In the genomic region with DNA sequence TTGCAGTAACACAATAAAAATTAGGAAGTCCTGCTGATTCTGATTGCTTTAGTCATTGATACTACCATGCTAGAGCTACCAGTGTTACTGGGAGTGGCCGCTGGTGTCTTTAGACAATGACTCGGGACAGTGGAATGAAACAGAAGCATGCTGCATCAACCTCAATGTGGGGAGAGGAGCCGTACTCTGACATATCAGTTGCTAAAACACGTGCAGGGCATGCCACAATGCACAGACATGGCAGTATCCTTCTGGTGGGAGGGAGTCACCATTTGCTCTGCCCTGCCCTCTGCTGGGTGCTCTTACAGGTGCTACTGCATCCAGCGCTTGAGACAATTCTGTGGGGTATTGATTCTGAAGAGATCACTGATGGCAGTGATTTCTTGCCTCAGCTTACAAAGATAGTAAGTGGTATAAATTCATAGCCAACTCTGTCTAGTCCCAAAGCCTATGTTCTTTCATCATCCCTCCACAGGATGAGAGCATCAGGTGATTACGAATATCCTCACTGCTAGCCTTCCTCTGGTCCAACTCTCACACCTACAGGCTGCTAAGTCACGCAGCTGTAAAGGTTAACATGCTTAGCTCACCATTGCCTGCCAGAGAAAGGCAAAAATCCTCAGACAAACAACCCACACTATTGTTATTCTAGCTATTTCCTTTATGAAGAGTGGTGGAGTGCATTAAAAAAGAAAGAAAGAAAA, we compare ENCODE assay signal across 9 cellular contexts. TPM values are rescaled to one million over a fixed set of nuclear protein-coding genes. Genes with fewer than 3 reads are reported as not detected.
DNase-seq lines count a peak whose midpoint lies in the region.
"Had no signal": no experiment of that assay in that cellular context is flagged by ENCODE, and none has a peak within 500 bp of the region (broad histone marks: within the 10 kb centered on the region; RNA-seq: fewer than 3 reads in every experiment).

No MANE protein-coding gene starts in this region.

- peak; percentile 44 to 57 (median 50) for DNase-seq in CD4-positive, alpha-beta memory T cell
- DNase-seq in GM19238 (ENCODE audit: insufficient read length, low spot score) (peak; percentile 37), HT1080 (ENCODE audit: low read depth) (peak; percentile 81), SK-MEL-5 (ENCODE audit: low read depth, low spot score) (peak; percentile 87), amniotic stem cell (lab: John Stamatoyannopoulos, UW) (peak; percentile 56), iPS-NIHi7 (ENCODE audit: extremely low spot score) (peak; percentile 80), cortex of kidney (lab: John Stamatoyannopoulos, UW) (no peak)
- DNase-seq in stimulated activated CD4-positive, alpha-beta T cell treated with anti-CD3 and anti-CD28 coated beads, TNF-alpha, amount 100 ng/mL, for 24 hours (ENCODE audit: low read depth in 3 of 3) = peak; percentile 11 to 47 (median 14)

- H3K27me3 ChIP-seq in CD4-positive, alpha-beta memory T cell (ENCODE audit: insufficient read depth, low read length) = no peaks in the 10 kb centered on the region

- CTCF ChIA-PET in CD4-positive, alpha-beta memory T cell (lab: Charles Lee; ENCODE audit: partially characterized antibody) = interaction anchor here (1.0 to 6.5 kb wide), 19 partner anchors 8 to 182 kb away, joined by 3 to 43 read pairs (median 7); partner anchors contain the start of genes STX18 and TMEM128

- peaks cover 11 to 35% of the 10 kb centered on the region in 2 donors for H3K36me3 Mint-ChIP-seq in CD4-positive, alpha-beta memory T cell

- POLR2A ChIA-PET in CD4-positive, alpha-beta memory T cell (lab: Charles Lee; ENCODE audit: partially characterized antibody) = interaction anchor here (1.8 kb wide), 1 partner anchor 31 kb away, joined by 7 read pairs; no protein-coding TSS in a partner anchor

- H3K4me3 ChIP-seq in CD4-positive, alpha-beta memory T cell (ENCODE audit: low read length in 2 of 2) = no peak overlapping the region
- H3K4me3 ChIP-seq: thoracic aorta had no signal

- no peaks in the 10 kb centered on the region for H3K27me3 Mint-ChIP-seq in CD4-positive, alpha-beta memory T cell

- intact Hi-C loops in CD4-positive, alpha-beta memory T cell (cut with micrococcal nuclease) = loop anchor here (1.0 to 5.0 kb wide), 5 partner anchors 32 to 178 kb away; no protein-coding TSS in a partner anchor

- peak overlapping the region in 4 of 7 donors; percentile 16 to 51 (median 26) for H3K27ac Mint-ChIP-seq in CD4-positive, alpha-beta memory T cell

- in situ Hi-C loops in SK-MEL-5 (cut with HindIII; ENCODE audit: low pct_unique_long_range_greater_than_20kb, low sequenced_read_pairs) = loop anchor here (25.0 kb wide), 1 partner anchor 143 kb away; the partner anchor contains the start of genes LYAR and ZBTB49

- peaks cover 7 to 14% (median 8%) of the 10 kb centered on the region in 4 donors for H3K4me1 Mint-ChIP-seq in CD4-positive, alpha-beta memory T cell

- no peaks in the 10 kb centered on the region for H3K9me3 ChIP-seq in CD4-positive, alpha-beta memory T cell (ENCODE audit: control insufficient read depth in 1 of 2, low read length in 2 of 2)
- H3K9me3 ChIP-seq: thoracic aorta had no signal

- H3K4me3 Mint-ChIP-seq in CD4-positive, alpha-beta memory T cell = no peak overlapping the region

- H3K27ac ChIP-seq in CD4-positive, alpha-beta memory T cell (ENCODE audit: low read depth, low read length) = no peak overlapping the region
- H3K27ac ChIP-seq: thoracic aorta had no signal

- H3K9me3 Mint-ChIP-seq in CD4-positive, alpha-beta memory T cell = no peaks in the 10 kb centered on the region

- H3K4me1 ChIP-seq in CD4-positive, alpha-beta memory T cell (ENCODE audit: insufficient read depth, low read length) = no peaks in the 10 kb centered on the region

- peaks cover 9% of the 10 kb centered on the region for H3K36me3 ChIP-seq in CD4-positive, alpha-beta memory T cell (ENCODE audit: insufficient read depth, low read length)

RNA-seq across cellular contexts. Expression of gene NSG1, which starts 43.7 kb away (rescaled TPM):
- 10 to 100 TPM; 74.9 to 75.1 TPM for total RNA-seq in CD4-positive, alpha-beta memory T cell
- polyA plus RNA-seq in CD4-positive, alpha-beta memory T cell = 10 to 100 TPM; 48.8 to 82.6 TPM
- total RNA-seq in HT1080 (2014; rRNA removed; shearing (Covaris generic)) = 0.61 and 0.73 TPM in 2 replicates
- 0.77 and 0.79 TPM in 2 replicates for polyA plus RNA-seq in HT1080 (2015; cell fraction: cytosol; rRNA removed)
- polyA plus RNA-seq in HT1080 (2015; cell fraction: nucleus; rRNA removed) = 0.63 and 0.81 TPM in 2 replicates
- 81.7 and 85.9 TPM in 2 replicates for total RNA-seq in SK-MEL-5 (2014; rRNA removed; shearing (Covaris generic))
- polyA plus RNA-seq in SK-MEL-5 (2015; cell fraction: cytosol; rRNA removed) = 97.5 and 101 TPM in 2 replicates
- 34.9 and 39.7 TPM in 2 replicates for polyA plus RNA-seq in SK-MEL-5 (2015; cell fraction: nucleus; rRNA removed)

Comparison
In these comparisons a context has a peak if more than half of its experiments do, and no peak if none do; other contexts are left out.
1. RNA of gene NSG1, which starts 43.7 kb away (total RNA-seq): 81.7 to 85.9 TPM in SK-MEL-5 and 74.9 to 75.1 TPM in CD4-positive, alpha-beta memory T cell; 0.61 to 0.73 TPM in HT1080; every median in the first group is over 10 times any median in the second.